1 cellular context compared by ENCODE assay signal in genomic region chr21:39454949-39455668, GRCh38.
TF ChIP-seq lines count a peak whose summit lies in the region.

No MANE protein-coding gene starts in this region.

TF ChIP-seq in H1, 55 proteins besides CTCF, POLR2A, EP300 and RAD21:
- no peak for TF ChIP-seq SIRT6 (IDR thresholded peaks at IDR 0.05; ENCODE audit: low read length)
